29 cellular contexts compared by ENCODE assay signal in the genomic region with DNA sequence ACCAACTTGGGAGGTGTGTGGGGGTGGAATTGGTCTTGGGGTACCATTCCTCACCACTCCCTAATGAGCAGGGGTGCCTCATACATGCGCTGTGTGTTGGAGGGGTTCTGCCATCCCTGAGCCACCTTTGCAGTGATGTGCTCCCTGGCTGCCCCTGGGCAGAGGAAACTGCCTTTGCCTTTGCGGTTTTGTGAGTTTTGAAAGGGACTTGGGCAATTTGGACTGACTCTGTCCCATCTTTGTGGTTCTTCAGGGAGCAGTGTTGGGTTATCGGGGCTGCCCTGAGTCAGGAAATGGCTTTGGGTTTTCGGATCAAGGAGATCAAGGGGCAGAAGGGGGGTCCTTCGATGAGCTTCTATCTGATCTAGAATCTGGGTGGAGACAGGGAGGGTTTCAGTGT. TPM values are rescaled to one million over a fixed set of nuclear protein-coding genes. Genes with fewer than 3 reads are reported as not detected.
"Had no signal": no experiment of that assay in that cellular context is flagged by ENCODE, and none has a peak within 500 bp of the region (broad histone marks: within the 10 kb centered on the region; RNA-seq: fewer than 3 reads in every experiment).

No MANE protein-coding gene starts in this region.

- H3K9me3 ChIP-seq: MG63, Peyer's patch, SJSA1 had no signal

- DNase-seq: activated B cell treated with CpG ODN at 0.5 μM for 24 hours; activated CD4-positive, alpha-beta T cell treated with anti-CD3 and anti-CD28 coated beads for 1 hour; activated CD4-positive, alpha-beta T cell treated with anti-CD3 and anti-CD28 coated beads, Interleukin-2, amount 10 ng/mL, durations not matched to agents 24 days and 14 days; activated CD4-positive, alpha-beta T cell treated with anti-CD3 and anti-CD28 coated beads, Interleukin-2, amount 50 U/mL, for 48 hours; activated CD8-positive, alpha-beta memory T cell treated with anti-CD3 and anti-CD28 coated beads, Interleukin-2, amount 10 ng/mL, durations not matched to agents 7 days and 5 days; activated effector memory CD4-positive, alpha-beta T cell treated with anti-CD3 and anti-CD28 coated beads, Interleukin-2, amount 50 U/mL, for 16 hours; activated naive CD4-positive, alpha-beta T cell treated with Interleukin-2 at 50 U/mL for 16 hours; activated naive CD8-positive, alpha-beta T cell treated with anti-CD3 and anti-CD28 coated beads, Interleukin-2, amount 50 U/mL, for 24 hours; activated T-cell treated with anti-CD3 and anti-CD28 coated beads, Interleukin-2, amount 50 U/mL, for 4 hours; amygdala; IMR-90; KG1; MG63; NCI-H1105; NCI-H1436; NCI-H1694 treated with DMSO at 0.1 percent for 48 hours; NCI-H2081; NCI-H510A treated with DMSO at 0.1 percent for 48 hours; NCI-H69; Peyer's patch; Right ventricle myocardium superior; T-helper 17 cell; T-helper 9 cell had no signal

- H3K4me3 ChIP-seq: MG63, Peyer's patch, SJSA1 had no signal

- FAIRE-seq: astrocyte, TTC549 had no signal

- ATAC-seq: activated CD8-positive, alpha-beta memory T cell treated with anti-CD3 and anti-CD28 coated beads, Interleukin-2, amount 10 ng/mL, durations not matched to agents 7 days and 5 days; activated naive CD4-positive, alpha-beta T cell treated with anti-CD3 and anti-CD28 coated beads, Interleukin-2, amount 50 U/mL, for 72 hours; activated naive CD8-positive, alpha-beta T cell treated with anti-CD3 and anti-CD28 coated beads, Interleukin-2, amount 50 U/mL, for 24 hours; activated T-cell treated with anti-CD3 and anti-CD28 coated beads, Interleukin-2, amount 50 U/mL, for 4 hours; SK-N-SH treated with all-trans-retinoic acid at 6 μM for 48 hours; T-helper 17 cell had no signal

- H3K4me1 ChIP-seq: SJSA1 had no signal

- H3K36me3 ChIP-seq: MG63, Peyer's patch, SJSA1 had no signal

- H3K27me3 ChIP-seq: MG63 had no signal

- H3K27ac ChIP-seq: Peyer's patch, RWPE1, SJSA1 had no signal

RNA-seq across cellular contexts. Expression of gene PHACTR3, which starts 3.9 kb away (rescaled TPM):
- total RNA-seq: activated B cell treated with CpG ODN at 0.5 μM for 24 hours; activated CD4-positive, alpha-beta T cell treated with anti-CD3 and anti-CD28 coated beads, Interleukin-2, amount 10 ng/mL, durations not matched to agents 24 days and 14 days; activated CD8-positive, alpha-beta memory T cell treated with anti-CD3 and anti-CD28 coated beads, Interleukin-2, amount 10 ng/mL, durations not matched to agents 7 days and 5 days; activated naive CD4-positive, alpha-beta T cell treated with anti-CD3 and anti-CD28 coated beads, Interleukin-2, amount 50 U/mL, for 72 hours; IMR-90; SJSA1 had no signal
